2 cellular contexts compared by ENCODE assay signal in the genomic region with DNA sequence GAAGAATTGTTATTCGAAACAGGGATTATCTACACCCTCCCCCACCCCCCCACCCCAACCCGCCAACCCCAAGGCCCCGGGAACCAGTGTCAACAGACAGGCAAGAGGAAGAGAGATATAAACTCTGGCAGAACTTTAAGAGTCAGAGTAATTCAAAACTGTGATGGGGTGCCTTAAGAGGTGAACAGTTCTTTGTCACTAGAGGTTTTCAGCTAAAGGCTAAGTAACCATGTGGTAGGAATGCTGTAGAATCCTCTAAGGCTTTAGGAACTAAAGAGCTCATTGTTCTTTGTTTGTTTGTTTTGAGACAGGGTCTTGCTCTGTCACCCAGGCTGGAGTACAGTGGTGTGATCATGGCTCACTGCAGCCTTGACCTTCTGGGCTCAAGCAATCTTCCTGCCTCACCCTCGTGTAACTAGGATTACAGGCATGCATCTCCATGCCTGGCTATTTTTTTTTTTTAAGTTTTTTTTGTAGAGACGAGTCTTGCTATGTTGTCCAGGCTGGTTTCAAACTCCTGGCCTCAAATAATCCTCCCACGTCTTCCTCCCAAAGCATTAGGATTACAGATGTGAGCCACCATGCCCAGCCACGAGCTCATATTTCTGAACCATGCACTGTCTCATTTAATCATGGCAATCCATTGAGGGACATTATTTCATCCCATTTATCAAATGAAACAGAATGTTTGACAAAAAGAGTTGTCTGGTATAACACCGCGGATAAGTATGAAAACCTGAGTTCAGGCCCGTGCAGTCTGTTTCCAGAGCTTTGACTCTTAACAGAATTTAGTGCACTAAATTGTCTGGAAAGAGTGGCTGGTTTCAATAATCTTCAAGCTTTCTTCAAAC.
TF ChIP-seq lines count a peak whose summit lies in the region.

No MANE protein-coding gene starts in this region.

TF ChIP-seq in K562, 482 proteins besides CTCF, POLR2A, EP300 and RAD21 (continued from another document):
- 0 out of 2 replicates have a peak, but pooled peaks have one; percentile 17 for TF ChIP-seq VEZF1 (CRISPR knock-in tag; IDR thresholded peaks at IDR 0.05)
- no peak for TF ChIP-seq RFX1 (IDR thresholded peaks at IDR 0.05)
- TF ChIP-seq ZNF133 (CRISPR knock-in tag; IDR thresholded peaks at IDR 0.05) = no peak
- no peak for TF ChIP-seq CLOCK (CRISPR knock-in tag; IDR thresholded peaks at IDR 0.05; ENCODE audit: borderline replicate concordance)
- TF ChIP-seq MEF2A (IDR thresholded peaks at IDR 0.05; ENCODE audit: control insufficient read depth, low read depth, low read length) = no peak
- TF ChIP-seq, protein P1, sequence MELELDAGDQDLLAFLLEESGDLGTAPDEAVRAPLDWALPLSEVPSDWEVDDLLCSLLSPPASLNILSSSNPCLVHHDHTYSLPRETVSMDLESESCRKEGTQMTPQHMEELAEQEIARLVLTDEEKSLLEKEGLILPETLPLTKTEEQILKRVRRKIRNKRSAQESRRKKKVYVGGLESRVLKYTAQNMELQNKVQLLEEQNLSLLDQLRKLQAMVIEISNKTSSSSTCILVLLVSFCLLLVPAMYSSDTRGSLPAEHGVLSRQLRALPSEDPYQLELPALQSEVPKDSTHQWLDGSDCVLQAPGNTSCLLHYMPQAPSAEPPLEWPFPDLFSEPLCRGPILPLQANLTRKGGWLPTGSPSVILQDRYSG (tag; conservative IDR thresholded peaks at IDR 0.05; ENCODE audit: low read depth) = no peak
TF ChIP-seq in K562: peak in this region for 2.

TF ChIP-seq in HepG2, 621 proteins besides CTCF, POLR2A, EP300 and RAD21 (continued from another document and continues in another):
- TF ChIP-seq AHDC1 (CRISPR knock-in tag; IDR thresholded peaks at IDR 0.05; ENCODE audit: borderline replicate concordance) (peak; percentile 95), ZNF530 (CRISPR knock-in tag; IDR thresholded peaks at IDR 0.05; ENCODE audit: low read depth) (no peak), ZNF660 (CRISPR knock-in tag; IDR thresholded peaks at IDR 0.05; ENCODE audit: borderline replicate concordance, low read depth) (no peak), TARDBP (CRISPR knock-in tag; IDR thresholded peaks at IDR 0.05) (peak; percentile 94), GATAD2A (CRISPR knock-in tag; IDR thresholded peaks at IDR 0.05) (peak; percentile 99), ZBTB21 (CRISPR knock-in tag; IDR thresholded peaks at IDR 0.05) (peak; percentile 47; the same call in 1 of the 2 replicates), ZNF382 (CRISPR knock-in tag; IDR thresholded peaks at IDR 0.05; ENCODE audit: borderline replicate concordance) (no peak), ZNF138 (CRISPR knock-in tag; IDR thresholded peaks at IDR 0.05; ENCODE audit: low read depth) (no peak; the same call in 1 of the 2 replicates), RFX3 (CRISPR knock-in tag; IDR thresholded peaks at IDR 0.05) (peak; percentile 49), RERE (CRISPR knock-in tag; IDR thresholded peaks at IDR 0.05; ENCODE audit: low read depth) (0 out of 2 replicates have a peak, but pooled peaks have one; percentile 87), PITX1 (CRISPR knock-in tag; IDR thresholded peaks at IDR 0.05) (peak; percentile 99), AGO2 (optimal IDR thresholded peaks at IDR 0.05; ENCODE audit: low read depth, low read length) (no peak), ZNF281 (CRISPR knock-in tag; IDR thresholded peaks at IDR 0.05; ENCODE audit: borderline replicate concordance) (peak; percentile 79; the same call in 1 of the 2 replicates), THAP11 (CRISPR knock-in tag; IDR thresholded peaks at IDR 0.05) (peak; percentile 79), IKZF5 (CRISPR knock-in tag; IDR thresholded peaks at IDR 0.05) (peak; percentile 99), NFE2L1 (CRISPR knock-in tag; IDR thresholded peaks at IDR 0.05; ENCODE audit: borderline replicate concordance) (no peak), ASH2L (IDR thresholded peaks at IDR 0.05; ENCODE audit: insufficient read length, low read depth, low read length) (peak; percentile 50), KLF16 (CRISPR knock-in tag; IDR thresholded peaks at IDR 0.05) (peak in 1 of 2 experiments; percentile 96; a peak in 2 of 4 replicates), ZNF563 (CRISPR knock-in tag; IDR thresholded peaks at IDR 0.05) (peak; percentile 71; the same call in 1 of the 2 replicates), NFYB (CRISPR knock-in tag; IDR thresholded peaks at IDR 0.05) (no peak), ARNTL (CRISPR knock-in tag; IDR thresholded peaks at IDR 0.05) (peak; percentile 97), KDM3A (CRISPR knock-in tag; IDR thresholded peaks at IDR 0.05; ENCODE audit: low read depth) (peak; percentile 82; the same call in 1 of the 2 replicates)
- TF ChIP-seq, protein P2, sequence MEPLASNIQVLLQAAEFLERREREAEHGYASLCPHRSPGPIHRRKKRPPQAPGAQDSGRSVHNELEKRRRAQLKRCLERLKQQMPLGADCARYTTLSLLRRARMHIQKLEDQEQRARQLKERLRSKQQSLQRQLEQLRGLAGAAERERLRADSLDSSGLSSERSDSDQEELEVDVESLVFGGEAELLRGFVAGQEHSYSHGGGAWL (CRISPR knock-in tag; IDR thresholded peaks at IDR 0.05) = peak; percentile 84; the same call in 1 of the 2 replicates
- TF ChIP-seq, protein P3, sequence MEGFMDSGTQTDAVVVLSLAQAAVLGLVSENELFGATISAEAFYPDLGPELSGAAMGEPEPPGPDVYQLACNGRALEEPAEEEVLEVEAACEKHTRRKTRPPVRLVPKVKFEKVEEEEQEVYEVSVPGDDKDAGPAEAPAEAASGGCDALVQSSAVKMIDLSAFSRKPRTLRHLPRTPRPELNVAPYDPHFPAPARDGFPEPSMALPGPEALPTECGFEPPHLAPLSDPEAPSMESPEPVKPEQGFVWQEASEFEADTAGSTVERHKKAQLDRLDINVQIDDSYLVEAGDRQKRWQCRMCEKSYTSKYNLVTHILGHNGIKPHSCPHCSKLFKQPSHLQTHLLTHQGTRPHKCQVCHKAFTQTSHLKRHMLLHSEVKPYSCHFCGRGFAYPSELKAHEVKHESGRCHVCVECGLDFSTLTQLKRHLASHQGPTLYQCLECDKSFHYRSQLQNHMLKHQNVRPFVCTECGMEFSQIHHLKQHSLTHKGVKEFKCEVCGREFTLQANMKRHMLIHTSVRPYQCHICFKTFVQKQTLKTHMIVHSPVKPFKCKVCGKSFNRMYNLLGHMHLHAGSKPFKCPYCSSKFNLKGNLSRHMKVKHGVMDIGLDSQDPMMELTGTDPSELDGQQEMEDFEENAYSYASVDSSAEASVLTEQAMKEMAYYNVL (CRISPR knock-in tag; IDR thresholded peaks at IDR 0.05; ENCODE audit: borderline replicate concordance) = peak; percentile 92
- TF ChIP-seq, protein P4, sequence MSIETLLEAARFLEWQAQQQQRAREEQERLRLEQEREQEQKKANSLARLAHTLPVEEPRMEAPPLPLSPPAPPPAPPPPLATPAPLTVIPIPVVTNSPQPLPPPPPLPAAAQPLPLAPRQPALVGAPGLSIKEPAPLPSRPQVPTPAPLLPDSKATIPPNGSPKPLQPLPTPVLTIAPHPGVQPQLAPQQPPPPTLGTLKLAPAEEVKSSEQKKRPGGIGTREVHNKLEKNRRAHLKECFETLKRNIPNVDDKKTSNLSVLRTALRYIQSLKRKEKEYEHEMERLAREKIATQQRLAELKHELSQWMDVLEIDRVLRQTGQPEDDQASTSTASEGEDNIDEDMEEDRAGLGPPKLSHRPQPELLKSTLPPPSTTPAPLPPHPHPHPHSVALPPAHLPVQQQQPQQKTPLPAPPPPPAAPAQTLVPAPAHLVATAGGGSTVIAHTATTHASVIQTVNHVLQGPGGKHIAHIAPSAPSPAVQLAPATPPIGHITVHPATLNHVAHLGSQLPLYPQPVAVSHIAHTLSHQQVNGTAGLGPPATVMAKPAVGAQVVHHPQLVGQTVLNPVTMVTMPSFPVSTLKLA (IDR thresholded peaks at IDR 0.05) = peak; percentile 60; the same call in 1 of the 2 replicates
